In genomic region chr4:136371231-136371630, GRCh38 we compare ENCODE assay signal across 7 cellular contexts.
"Had no signal": no experiment of that assay in that cellular context is flagged by ENCODE, and none has a peak within 500 bp of the region (broad histone marks: within the 10 kb centered on the region; RNA-seq: fewer than 3 reads in every experiment).

No MANE protein-coding gene starts in this region.

- H3K4me2 ChIP-seq: KMS-11 had no signal

- H3K9ac ChIP-seq: KMS-11 had no signal

- ATAC-seq: K562 had no signal

- H3K4me3 Mint-ChIP-seq: IgD-negative memory B cell had no signal

- H3K4me3 ChIP-seq: K562 had no signal

- H3K27me3 Mint-ChIP-seq: IgD-negative memory B cell had no signal

- H3K27ac Mint-ChIP-seq: IgD-negative memory B cell had no signal

- DNase-seq: KBM-7, KG1 had no signal

- H3K4me1 Mint-ChIP-seq: IgD-negative memory B cell had no signal

- H3K36me3 Mint-ChIP-seq: IgD-negative memory B cell had no signal

- FAIRE-seq: HTR-8/SVneo, K562 had no signal

- H3K27ac ChIP-seq: HL-60, KMS-11 had no signal
